In the genomic region with DNA sequence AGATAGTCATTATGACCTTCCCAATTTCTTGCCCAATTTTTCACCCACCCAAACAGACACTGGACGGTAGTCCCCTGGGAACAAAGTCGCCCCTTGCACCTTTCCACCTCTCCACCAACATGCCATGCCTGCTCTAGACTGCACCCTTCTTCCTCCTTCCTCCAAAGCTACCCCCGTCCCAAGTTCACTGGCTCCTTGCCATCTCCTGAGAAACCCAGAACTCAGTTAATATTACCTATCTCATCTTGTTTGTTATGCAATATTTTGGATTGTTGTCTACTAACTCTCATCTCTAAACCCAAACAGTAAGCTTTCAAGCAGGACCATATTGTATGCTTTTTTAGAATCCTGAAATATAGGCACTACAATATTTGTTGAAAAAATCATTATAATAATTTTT, we compare ENCODE assay signal across 23 cellular contexts.
"Had no signal": no experiment of that assay in that cellular context is flagged by ENCODE, and none has a peak within 500 bp of the region (broad histone marks: within the 10 kb centered on the region; RNA-seq: fewer than 3 reads in every experiment).

No MANE protein-coding gene starts in this region.

- H3K4me3 ChIP-seq: MG63, SJSA1, SK-N-MC had no signal

- DNase-seq: IMR-90, Karpas-422, KG1, MG63, NCI-H1092, NCI-H1105 treated with DMSO at 0.1 percent for 48 hours, NCI-H1417 treated with DMSO at 0.1 percent for 48 hours, NCI-H146, NCI-H1694 treated with DMSO at 0.1 percent for 48 hours, NCI-H1930, NCI-H2081, NCI-H2107, NCI-H2227 treated with DMSO at 0.1 percent for 48 hours, NCI-H446, NCI-H510A, NCI-H524 treated with DMSO at 0.1 percent for 48 hours, NCI-H69, NCI-H774, Right ventricle myocardium superior, RPMI8226, SIG-M5 had no signal

- H3K9me3 ChIP-seq: MG63, SJSA1 had no signal

- H3K27me3 ChIP-seq: MG63, SJSA1 had no signal

- H3K27ac ChIP-seq: SJSA1, SK-N-MC had no signal
